ENCODE assay signal across 23 cellular contexts in the genomic region with DNA sequence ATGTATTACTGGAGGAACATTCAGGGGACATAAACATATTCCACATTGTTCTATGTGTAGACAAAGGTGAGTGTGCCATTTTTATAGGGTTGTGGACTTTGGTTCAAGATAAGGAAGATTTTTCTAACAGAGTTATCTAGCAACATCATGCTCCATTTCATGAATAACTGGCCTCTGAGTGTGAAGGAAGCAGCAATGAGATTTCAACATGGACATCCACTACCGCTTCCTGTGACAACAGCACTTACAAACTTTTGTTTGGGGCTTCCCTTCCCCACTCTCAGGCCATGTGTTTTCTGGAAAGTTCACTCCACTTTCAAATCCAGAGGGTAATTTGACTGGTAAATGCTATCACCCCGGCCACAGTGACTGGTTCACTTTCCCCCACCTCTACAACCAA. TPM values are rescaled to one million over a fixed set of nuclear protein-coding genes. Genes with fewer than 3 reads are reported as not detected.
DNase-seq lines count a peak whose midpoint lies in the region; ATAC-seq and TF ChIP-seq lines count a peak whose summit lies in the region.
"Had no signal": no experiment of that assay in that cellular context is flagged by ENCODE, and none has a peak within 500 bp of the region (broad histone marks: within the 10 kb centered on the region; RNA-seq: fewer than 3 reads in every experiment).

No MANE protein-coding gene starts in this region.

- H3K27me3 ChIP-seq in BLaER1 treated with 17β-estradiol and CSF1 and Interleukin-3, amounts not matched to agents 10 nM and 100 nM: no peaks in the 10 kb centered on the region
- H3K27me3 ChIP-seq in SJSA1 (replicated peaks) (no peaks in the 10 kb centered on the region; the same call in 1 of the 2 replicates), PC-9 (ENCODE audit: insufficient read depth, low read depth) (peaks cover 46% of the 10 kb centered on the region)
- H3K27me3 ChIP-seq: body of pancreas had no signal

- peaks cover 0 to 58% (median 19%) of the 10 kb centered on the region in 10 experiments; a peak in 12 of 20 replicates for H3K4me1 ChIP-seq in BLaER1 treated with 17β-estradiol and CSF1 and Interleukin-3, amounts not matched to agents 10 nM and 100 nM
- H3K4me1 ChIP-seq in SJSA1 (replicated peaks) (peaks cover 19% of the 10 kb centered on the region), PC-9 (replicated peaks; ENCODE audit: insufficient read depth) (no peaks in the 10 kb centered on the region)
- H3K4me1 ChIP-seq: body of pancreas, lower lobe of right lung had no signal

- no peak overlapping the region for H2AFZ ChIP-seq in PC-9

- POLR2A ChIA-PET in PC-9 (lab: Charles Lee; ENCODE audit: unreplicated experiment): no interaction called here

- no peaks in the 10 kb centered on the region for H3K36me3 ChIP-seq in BLaER1 treated with 17β-estradiol and CSF1 and Interleukin-3, amounts not matched to agents 10 nM and 100 nM
- H3K36me3 ChIP-seq in SJSA1 (no peaks in the 10 kb centered on the region), PC-9 (ENCODE audit: low read depth) (no peaks in the 10 kb centered on the region)
- H3K36me3 ChIP-seq: lower lobe of right lung, WERI-Rb-1 had no signal

- intact Hi-C loops in PC-9 (cut with micrococcal nuclease; ENCODE audit: unreplicated experiment): no loop called here

- H4K20me1 ChIP-seq in BLaER1 treated with 17β-estradiol and CSF1 and Interleukin-3, amounts not matched to agents 10 nM and 100 nM: no peaks in the 10 kb centered on the region
- H4K20me1 ChIP-seq in PC-9 (ENCODE audit: insufficient read depth): no peaks in the 10 kb centered on the region

- no peak for ATAC-seq in GM21367 (IDR thresholded peaks at IDR 0.05; ENCODE audit: unreplicated experiment)
- ATAC-seq: body of pancreas; CD8-positive, alpha-beta T cell; lower lobe of right lung had no signal

- peak; percentile 11 for DNase-seq in EH (ENCODE audit: low read depth)
- no peak for DNase-seq in SJSA1 (ENCODE audit: low read depth in 1 of 2, low spot score in 2 of 2)
- DNase-seq in fibroblast of pulmonary artery (ENCODE audit: low read depth): peak; percentile 34
- DNase-seq in DMS153 (lab: John Stamatoyannopoulos, UW): no peak
- no peak for DNase-seq in PC-9
- DNase-seq in iPS-NIHi7 (ENCODE audit: extremely low spot score): no peak
- DNase-seq: body of pancreas; CD8-positive, alpha-beta T cell; effector CD4-positive, alpha-beta T cell; hippocampal formation; KBM-7; lower lobe of right lung; NCI-H1694; NCI-H2171 treated with DMSO at 0.1 percent for 48 hours; NCI-H524 treated with DMSO at 0.1 percent for 48 hours; RPMI8226; WERI-Rb-1 had no signal

- peak overlapping the region in 1 of 11 experiments; percentile 14; a peak in 1 of 22 replicates for H3K9ac ChIP-seq in BLaER1 treated with 17β-estradiol and CSF1 and Interleukin-3, amounts not matched to agents 10 nM and 100 nM

- H3F3A ChIP-seq in PC-9 (ENCODE audit: insufficient read depth, low read depth): no peaks in the 10 kb centered on the region

- CTCF ChIA-PET in PC-9 (lab: Charles Lee): no interaction called here

- no peaks in the 10 kb centered on the region for H3K79me2 ChIP-seq in PC-9 (ENCODE audit: low read depth)

- peaks cover 0 to 7% (median 0%) of the 10 kb centered on the region in 11 experiments; a peak in 7 of 22 replicates for H3K9me3 ChIP-seq in BLaER1 treated with 17β-estradiol and CSF1 and Interleukin-3, amounts not matched to agents 10 nM and 100 nM (replicated peaks in 1 of 11)
- H3K9me3 ChIP-seq in SJSA1 (replicated peaks) (0 out of 2 replicates have a peak, but pooled peaks cover 3% of the 10 kb centered on the region), PC-9 (ENCODE audit: insufficient read depth, low read depth) (no peaks in the 10 kb centered on the region)
- H3K9me3 ChIP-seq: body of pancreas, lower lobe of right lung had no signal

- peak overlapping the region in 6 of 11 experiments; percentile 6 to 74 (median 27); a peak in 7 of 22 replicates for H3K27ac ChIP-seq in BLaER1 treated with 17β-estradiol and CSF1 and Interleukin-3, amounts not matched to agents 10 nM and 100 nM
- H3K27ac ChIP-seq in SJSA1: peak overlapping the region; percentile 68
- H3K27ac ChIP-seq in PC-9: no peak overlapping the region
- H3K27ac ChIP-seq: body of pancreas, lower lobe of right lung, WERI-Rb-1 had no signal

- H3K9me2 ChIP-seq in PC-9 (ENCODE audit: insufficient read depth): no peaks in the 10 kb centered on the region

- no peak overlapping the region for H3K4me3 ChIP-seq in BLaER1 treated with 17β-estradiol and CSF1 and Interleukin-3, amounts not matched to agents 10 nM and 100 nM
- H3K4me3 ChIP-seq in SJSA1: no peak overlapping the region
- no peak overlapping the region for H3K4me3 ChIP-seq in fibroblast of pulmonary artery (replicated peaks; ENCODE audit: low read depth, low read length)
- no peak overlapping the region for H3K4me3 ChIP-seq in PC-9
- H3K4me3 ChIP-seq: body of pancreas, lower lobe of right lung had no signal

- peak overlapping the region in 7 of 11 experiments; percentile 2 to 79 (median 59); a peak in 10 of 22 replicates for H3K4me2 ChIP-seq in BLaER1 treated with 17β-estradiol and CSF1 and Interleukin-3, amounts not matched to agents 10 nM and 100 nM
- no peak overlapping the region for H3K4me2 ChIP-seq in PC-9

- no TSS peak for BruUV-seq in PC-9 (replicated peaks; lab: Mats Ljungman, UMichigan)

- no peak for TF ChIP-seq CTCF in fibroblast of pulmonary artery (IDR thresholded peaks at IDR 0.05; ENCODE audit: low read length, missing control alignments)
- TF ChIP-seq CTCF in PC-9 (conservative IDR thresholded peaks at IDR 0.05): no peak

RNA-seq across cellular contexts. Expression of a gene that starts 38.1 kb away (rescaled TPM):
- total RNA-seq in SJSA1 (2014; rRNA removed; shearing (Covaris generic)): not detected in 2 replicates
- total RNA-seq in PC-9 (2021): not detected in 2 replicates
- total RNA-seq: activated T-helper 17 cell treated with anti-CD3 and anti-CD28 coated beads, Interleukin-2, amount 50 U/mL, for 72 hours; body of pancreas; CD8-positive, alpha-beta T cell; chondrocyte; HT-29; lower lobe of right lung; progenitor cell of endocrine pancreas had no signal

Comparison
In these comparisons a context has a peak if more than half of its experiments do, and no peak if none do; other contexts are left out.
1. DNase-seq: peak in EH (single experiment) and fibroblast of pulmonary artery (single experiment); none in SJSA1 (0 of 2), DMS153 (single experiment), PC-9 (0 of 2) and iPS-NIHi7 (single experiment).